8 cellular contexts compared by ENCODE assay signal in the genomic region with DNA sequence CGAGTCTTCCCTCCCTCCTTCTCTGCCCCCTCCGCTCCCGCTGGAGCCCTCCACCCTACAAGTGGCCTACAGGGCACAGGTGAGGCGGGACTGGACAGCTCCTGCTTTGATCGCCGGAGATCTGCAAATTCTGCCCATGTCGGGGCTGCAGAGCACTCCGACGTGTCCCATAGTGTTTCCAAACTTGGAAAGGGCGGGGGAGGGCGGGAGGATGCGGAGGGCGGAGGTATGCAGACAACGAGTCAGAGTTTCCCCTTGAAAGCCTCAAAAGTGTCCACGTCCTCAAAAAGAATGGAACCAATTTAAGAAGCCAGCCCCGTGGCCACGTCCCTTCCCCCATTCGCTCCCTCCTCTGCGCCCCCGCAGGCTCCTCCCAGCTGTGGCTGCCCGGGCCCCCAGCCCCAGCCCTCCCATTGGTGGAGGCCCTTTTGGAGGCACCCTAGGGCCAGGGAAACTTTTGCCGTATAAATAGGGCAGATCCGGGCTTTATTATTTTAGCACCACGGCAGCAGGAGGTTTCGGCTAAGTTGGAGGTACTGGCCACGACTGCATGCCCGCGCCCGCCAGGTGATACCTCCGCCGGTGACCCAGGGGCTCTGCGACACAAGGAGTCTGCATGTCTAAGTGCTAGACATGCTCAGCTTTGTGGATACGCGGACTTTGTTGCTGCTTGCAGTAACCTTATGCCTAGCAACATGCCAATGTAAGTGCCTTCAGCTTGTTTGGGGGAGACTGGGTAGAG. TPM values are rescaled to one million over a fixed set of nuclear protein-coding genes. Genes with fewer than 3 reads are reported as not detected.
DNase-seq lines count a peak whose midpoint lies in the region; ATAC-seq and TF ChIP-seq lines count a peak whose summit lies in the region.

Gene COL1A2 (plus strand): TSS at position 497 of the 742 bp plus-strand sequence. CDS start 137 bp downstream, at position 634.

- H3K4me2 ChIP-seq in OCI-LY7 (ENCODE audit: low read length) = no peak within 1 kb of the TSS

- H3K27ac ChIP-seq in OCI-LY7 (ENCODE audit: low read depth, low read length, poor library complexity, severe bottlenecking) (no peak within 1 kb of the TSS), duodenal mucosa (ENCODE audit: low read depth, low read length) (peak within 1 kb of the TSS; percentile 74), lower lobe of right lung (peak within 1 kb of the TSS; percentile 85), thoracic aorta (peak within 1 kb of the TSS; percentile 93 to 97)

- peak within 1 kb of the TSS; percentile 22; the same call in 1 of the 2 replicates for H2AFZ ChIP-seq in OCI-LY7 (ENCODE audit: low read length)

- H3K4me3 ChIP-seq in OCI-LY7 (ENCODE audit: low read depth, low read length, poor library complexity, severe bottlenecking) (no peak within 1 kb of the TSS), duodenal mucosa (ENCODE audit: low read depth in 1 of 2, low read length in 2 of 2) (peak within 1 kb of the TSS; percentile 46 to 72), lower lobe of right lung (peak within 1 kb of the TSS; percentile 57), thoracic aorta (peak within 1 kb of the TSS; percentile 74)

- intact Hi-C loops in OCI-LY7 (cut with micrococcal nuclease; ENCODE audit: unreplicated experiment) = loop anchor here (1.0 to 10.0 kb wide), 4 partner anchors 310 to 677 kb away; no protein-coding TSS in a partner anchor
- intact Hi-C loops in lower lobe of right lung (cut with DNase I) = loop anchor here (10.0 kb wide), 1 partner anchor 100 kb away; no protein-coding TSS in a partner anchor

- H3K9me2 ChIP-seq in OCI-LY7 (ENCODE audit: insufficient read depth, low read length) = no peaks in the 10 kb centered on the region

- no peaks in the 10 kb centered on the region for H3K79me2 ChIP-seq in OCI-LY7 (ENCODE audit: insufficient read depth, low read depth, low read length)

- H3K4me1 ChIP-seq in OCI-LY7 (ENCODE audit: insufficient read depth, low read length, poor library complexity, severe bottlenecking) = no peaks in the 10 kb centered on the region
- peaks cover 0 to 7% of the 10 kb centered on the region in 2 donors for H3K4me1 ChIP-seq in duodenal mucosa (ENCODE audit: control insufficient read depth in 1 of 2, insufficient read depth in 2 of 2, low read length in 2 of 2)
- H3K4me1 ChIP-seq in lower lobe of right lung = no peaks in the 10 kb centered on the region
- peaks cover 20 to 39% of the 10 kb centered on the region in 2 donors for H3K4me1 ChIP-seq in thoracic aorta (ENCODE audit: control insufficient read depth in 1 of 2, low read depth in 2 of 2)

- H3K36me3 ChIP-seq in OCI-LY7 (ENCODE audit: insufficient read depth, low read length) (no peaks in the 10 kb centered on the region), duodenal mucosa (ENCODE audit: control insufficient read depth in 1 of 2, insufficient read depth in 2 of 2, low read length in 2 of 2) (no peaks in the 10 kb centered on the region), lower lobe of right lung (no peaks in the 10 kb centered on the region), thoracic aorta (peaks cover 8% of the 10 kb centered on the region)

- peak; percentile 75 to 87 for ATAC-seq in lower lobe of right lung
- ATAC-seq in thoracic aorta (ENCODE audit: insufficient number of reproducible peaks, low FRiP score, low read depth) = peak; percentile 75

- CTCF ChIA-PET in OCI-LY7 (lab: Charles Lee; ENCODE audit: unreplicated experiment) = interaction anchor here (1.7 kb wide), 1 partner anchor 307 kb away, joined by 5 read pairs; no protein-coding TSS in a partner anchor

- H3K9me3 ChIP-seq in OCI-LY7 (ENCODE audit: low read length) (no peaks in the 10 kb centered on the region), duodenal mucosa (ENCODE audit: control insufficient read depth in 1 of 2, low read length in 2 of 2) (no peaks in the 10 kb centered on the region), lower lobe of right lung (no peaks in the 10 kb centered on the region), thoracic aorta (no peaks in the 10 kb centered on the region)

- H3K27me3 ChIP-seq in duodenal mucosa (ENCODE audit: control insufficient read depth in 1 of 2, insufficient read depth in 2 of 2, low read length in 2 of 2) (peaks cover 0 to 4% of the 10 kb centered on the region in 2 donors), lower lobe of right lung (ENCODE audit: low read depth) (no peaks in the 10 kb centered on the region), thoracic aorta (replicated peaks; ENCODE audit: insufficient read depth) (no peaks in the 10 kb centered on the region)

- TF ChIP-seq CTCF in OCI-LY7 (conservative IDR thresholded peaks at IDR 0.05; ENCODE audit: low read length) (no peak), lower lobe of right lung (IDR thresholded peaks at IDR 0.05) (no peak), thoracic aorta (IDR thresholded peaks at IDR 0.05) (no peak)

- POLR2A ChIA-PET in OCI-LY7 (lab: Charles Lee) = no interaction called here

- peak within 1 kb of the TSS; percentile 52 to 56 for H3K9ac ChIP-seq in duodenal mucosa (ENCODE audit: low read depth in 1 of 2, low read length in 2 of 2)

- BruUV-seq in OCI-LY7 (replicated peaks; lab: Mats Ljungman, UMichigan) = no TSS peak

- DNase-seq in GM04504 (ENCODE audit: low read depth) (peak; percentile 99), OCI-LY7 (ENCODE audit: low spot score) (no peak), lower lobe of right lung (peak; percentile 57), thoracic aorta (ENCODE audit: low spot score) (peak; percentile 58), NCI-H2081 (lab: John Stamatoyannopoulos, UW) (no peak), putamen (ENCODE audit: low spot score) (no peak), glomerular visceral epithelial cell (ENCODE audit: extremely low spot score) (no peak)

- no peaks in the 10 kb centered on the region for H4K20me1 ChIP-seq in OCI-LY7 (ENCODE audit: insufficient read depth, low read length)

RNA-seq across cellular contexts. Expression of gene COL1A2, which starts in this region (rescaled TPM):
- total RNA-seq in OCI-LY7 (2014; rRNA removed; shearing (Covaris generic)) = not detected in 2 replicates
- total RNA-seq in OCI-LY7 (2022) = not detected in 2 replicates
- 252 TPM for total RNA-seq in lower lobe of right lung
- total RNA-seq in thoracic aorta = 1,000 to 10,000 TPM; 1,117 to 1,356 TPM

Comparison
In these comparisons a context has a peak if more than half of its experiments do, and no peak if none do; other contexts are left out.
1. RNA of gene COL1A2 (total RNA-seq): 1,117 to 1,356 TPM in thoracic aorta and 252 TPM in lower lobe of right lung (single experiment); not detected in OCI-LY7; every median in the first group is over 100 times any median in the second.
2. DNase-seq: peak in GM04504 (single experiment), lower lobe of right lung (single experiment) and thoracic aorta (single experiment); none in OCI-LY7 (single experiment), NCI-H2081 (0 of 2), putamen (single experiment) and glomerular visceral epithelial cell (single experiment).